In genomic region chr3:11272913-11273574, GRCh38 we compare ENCODE assay signal across 8 cellular contexts. TPM values are rescaled to one million over a fixed set of nuclear protein-coding genes. Genes with fewer than 3 reads are reported as not detected.
A peak's percentile ranks its signal among the peaks of the same experiment; 100 is the strongest.
DNase-seq lines count a peak whose midpoint lies in the region; ATAC-seq and TF ChIP-seq lines count a peak whose summit lies in the region.

No MANE protein-coding gene starts in this region.

- H3K27ac ChIP-seq in right atrium auricular region: peak overlapping the region; percentile 68 to 80
- H3K27ac ChIP-seq in liver (ENCODE audit: low read depth in 1 of 2, low read length in 2 of 2): peak overlapping the region; percentile 8 to 71
- H3K27ac ChIP-seq in upper lobe of right lung: peak overlapping the region; percentile 87

- no peak for TF ChIP-seq RAD21 in liver (IDR thresholded peaks at IDR 0.05)

- no peaks in the 10 kb centered on the region for H3K9me3 ChIP-seq in right atrium auricular region
- no peaks in the 10 kb centered on the region for H3K9me3 ChIP-seq in liver (ENCODE audit: control insufficient read depth in 4 of 4, low read length in 3 of 4)
- no peaks in the 10 kb centered on the region for H3K9me3 ChIP-seq in upper lobe of right lung

- H3K27me3 ChIP-seq in right atrium auricular region (no peaks in the 10 kb centered on the region), liver (ENCODE audit: control insufficient read depth in 4 of 4, insufficient read depth in 4 of 4, low read length in 3 of 4) (no peaks in the 10 kb centered on the region), upper lobe of right lung (no peaks in the 10 kb centered on the region)

- peak overlapping the region; percentile 58 to 65 for H3K9ac ChIP-seq in liver (ENCODE audit: low read depth in 1 of 2, low read length in 2 of 2)

- H3K4me3 ChIP-seq in right atrium auricular region: peak overlapping the region; percentile 74 to 79
- peak overlapping the region; percentile 63 to 86 (median 64) for H3K4me3 ChIP-seq in liver (ENCODE audit: low read depth in 1 of 3, low read length in 3 of 3)
- peak overlapping the region; percentile 73 for H3K4me3 ChIP-seq in upper lobe of right lung

- TF ChIP-seq CTCF in right atrium auricular region (IDR thresholded peaks at IDR 0.05) (no peak), liver (IDR thresholded peaks at IDR 0.05; ENCODE audit: low read depth, low read length, missing input control) (no peak), upper lobe of right lung (IDR thresholded peaks at IDR 0.05) (no peak)

- H3K36me3 ChIP-seq in right atrium auricular region (no peaks in the 10 kb centered on the region), liver (ENCODE audit: control insufficient read depth in 4 of 4, insufficient read depth in 3 of 4, low read depth in 1 of 4, low read length in 3 of 4) (peaks cover 0 to 2% (median 0%) of the 10 kb centered on the region in 4 donors), upper lobe of right lung (no peaks in the 10 kb centered on the region)

- intact Hi-C loops in Right ventricle myocardium superior (cut with DNase I): no loop called here
- intact Hi-C loops in upper lobe of right lung (cut with DNase I): no loop called here

- DNase-seq in right atrium auricular region (ENCODE audit: low spot score): no peak
- DNase-seq in Right ventricle myocardium superior: no peak
- DNase-seq in amniotic epithelial cell (ENCODE audit: low read depth): peak; percentile 45
- no peak for DNase-seq in upper lobe of right lung
- no peak for DNase-seq in NK-92 (lab: John Stamatoyannopoulos, UW; ENCODE audit: unreplicated experiment)
- DNase-seq in D341Med (ENCODE audit: low spot score): no peak
- DNase-seq in NCI-H2029 treated with DMSO at 0.1 percent for 48 hours (lab: John Stamatoyannopoulos, UW): no peak

- peaks cover 0 to 13% of the 10 kb centered on the region in 2 donors for H3K4me1 ChIP-seq in right atrium auricular region
- H3K4me1 ChIP-seq in liver (ENCODE audit: control insufficient read depth in 4 of 4, insufficient read depth in 4 of 4, low read length in 3 of 4): peaks cover 0 to 21% (median 13%) of the 10 kb centered on the region in 4 donors
- H3K4me1 ChIP-seq in upper lobe of right lung: peaks cover 27% of the 10 kb centered on the region

- no peak for ATAC-seq in Right ventricle myocardium superior (ENCODE audit: poor library complexity)
- ATAC-seq in upper lobe of right lung: peak; percentile 4

- 4% methylated on average over 9 of the region's 9 CpGs for WGBS in liver

TF ChIP-seq in liver, 16 proteins besides CTCF, POLR2A, EP300 and RAD21:
- no peak for TF ChIP-seq TAF1 (conservative IDR thresholded peaks at IDR 0.05)
- no peak for TF ChIP-seq JUND (IDR thresholded peaks at IDR 0.05)
- TF ChIP-seq FOXA1 (IDR thresholded peaks at IDR 0.05): no peak
- TF ChIP-seq RXRA (IDR thresholded peaks at IDR 0.05): no peak
- no peak for TF ChIP-seq NR2F2 (IDR thresholded peaks at IDR 0.05)
- TF ChIP-seq YY1 (IDR thresholded peaks at IDR 0.05): no peak
- TF ChIP-seq HNF4G (IDR thresholded peaks at IDR 0.05): no peak
- no peak for TF ChIP-seq GABPA (IDR thresholded peaks at IDR 0.05 in 1 of 2, conservative IDR thresholded peaks at IDR 0.05 in 1 of 2)
- no peak for TF ChIP-seq ATF3 (IDR thresholded peaks at IDR 0.05)
- no peak for TF ChIP-seq ZBTB33 (IDR thresholded peaks at IDR 0.05)
- TF ChIP-seq FOXA2 (IDR thresholded peaks at IDR 0.05): no peak

RNA-seq across cellular contexts. Expression of gene ATG7, which starts 0.8 kb away (rescaled TPM):
- total RNA-seq in right atrium auricular region (10 to 100 TPM; 15.2 to 23.8 TPM), Right ventricle myocardium superior (15.6 TPM), liver (10 to 100 TPM; 18.7 to 53.8 TPM), upper lobe of right lung (49.9 TPM)
- 10 to 100 TPM in 1 of 2 donors, 1 to 10 TPM in 1; 7.4 to 12.5 TPM for polyA plus RNA-seq in liver
